Comparison of ENCODE assay signal across 2 cellular contexts in the genomic region with DNA sequence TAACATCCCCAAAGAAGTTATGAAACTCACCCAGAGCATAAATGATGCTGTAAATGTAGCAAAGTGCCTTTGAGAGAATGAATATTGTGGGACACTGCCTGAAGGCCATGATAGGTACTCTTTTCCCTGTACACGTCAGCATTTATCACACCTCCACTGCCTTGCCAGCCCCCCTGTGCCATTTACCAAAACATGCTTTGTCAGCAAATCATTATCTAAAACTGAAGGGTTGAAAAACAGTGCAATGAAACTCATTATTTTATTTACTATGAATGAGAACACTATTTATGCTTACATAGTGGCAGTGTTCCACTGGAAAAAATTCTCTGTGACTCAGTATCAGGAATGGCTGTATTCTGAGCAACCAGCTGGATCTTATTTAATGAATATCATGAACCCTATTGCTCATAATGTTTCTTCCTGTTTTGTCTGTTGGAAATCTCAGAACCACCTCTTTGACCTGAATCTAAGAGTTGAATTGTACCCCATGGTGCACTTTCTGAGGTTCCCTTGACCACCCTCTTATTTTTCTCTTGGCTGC.
TF ChIP-seq lines count a peak whose summit lies in the region.

No MANE protein-coding gene starts in this region.

TF ChIP-seq in GM23338, 12 proteins besides CTCF, POLR2A, EP300 and RAD21 (continued from another document):
- TF ChIP-seq REST (IDR thresholded peaks at IDR 0.05; ENCODE audit: unreplicated experiment) (no peak), NANOG (IDR thresholded peaks at IDR 0.05; ENCODE audit: borderline replicate concordance) (no peak), ZNF114 (CRISPR knock-in tag; IDR thresholded peaks at IDR 0.05) (no peak), POLR2AphosphoS5 (IDR thresholded peaks at IDR 0.05; ENCODE audit: low read depth) (no peak)

TF ChIP-seq in K562, 482 proteins besides CTCF, POLR2A, EP300 and RAD21 (continued from another document):
- TF ChIP-seq, protein P1, sequence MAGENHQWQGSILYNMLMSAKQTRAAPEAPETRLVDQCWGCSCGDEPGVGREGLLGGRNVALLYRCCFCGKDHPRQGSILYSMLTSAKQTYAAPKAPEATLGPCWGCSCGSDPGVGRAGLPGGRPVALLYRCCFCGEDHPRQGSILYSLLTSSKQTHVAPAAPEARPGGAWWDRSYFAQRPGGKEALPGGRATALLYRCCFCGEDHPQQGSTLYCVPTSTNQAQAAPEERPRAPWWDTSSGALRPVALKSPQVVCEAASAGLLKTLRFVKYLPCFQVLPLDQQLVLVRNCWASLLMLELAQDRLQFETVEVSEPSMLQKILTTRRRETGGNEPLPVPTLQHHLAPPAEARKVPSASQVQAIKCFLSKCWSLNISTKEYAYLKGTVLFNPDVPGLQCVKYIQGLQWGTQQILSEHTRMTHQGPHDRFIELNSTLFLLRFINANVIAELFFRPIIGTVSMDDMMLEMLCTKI (IDR thresholded peaks at IDR 0.05; ENCODE audit: partially characterized antibody): no peak
- TF ChIP-seq XRCC3 (IDR thresholded peaks at IDR 0.05) (no peak), ZNF445 (CRISPR knock-in tag; IDR thresholded peaks at IDR 0.05; ENCODE audit: low read depth) (no peak), HDAC3 (IDR thresholded peaks at IDR 0.05; ENCODE audit: borderline replicate concordance, partially characterized antibody) (no peak), ELF4 (CRISPR knock-in tag; IDR thresholded peaks at IDR 0.05) (no peak), RBM34 (IDR thresholded peaks at IDR 0.05; ENCODE audit: borderline replicate concordance, insufficient read depth, low read length) (no peak), ZNF316 (IDR thresholded peaks at IDR 0.05) (peak; percentile 36; the same call in 1 of the 2 replicates), SAP30 (IDR thresholded peaks at IDR 0.05; ENCODE audit: borderline replicate concordance, insufficient read depth, low read depth, low read length, poor library complexity, severe bottlenecking) (no peak), SMC3 (conservative IDR thresholded peaks at IDR 0.05; ENCODE audit: insufficient read depth, low read depth, low read length) (no peak), HEY1 (CRISPR knock-in tag; IDR thresholded peaks at IDR 0.05; ENCODE audit: borderline replicate concordance) (no peak), ZC3H11A (IDR thresholded peaks at IDR 0.05; ENCODE audit: low read depth, low read length) (no peak), CBX8 (IDR thresholded peaks at IDR 0.05; ENCODE audit: borderline replicate concordance, extremely low read depth, low read depth, low read length, poor library complexity, severe bottlenecking) (no peak), C11orf30 (IDR thresholded peaks at IDR 0.05; ENCODE audit: low read depth) (0 out of 2 replicates have a peak, but pooled peaks have one; percentile 5), MAFF (IDR thresholded peaks at IDR 0.05; ENCODE audit: low read length) (peak; percentile 60), MAFK (IDR thresholded peaks at IDR 0.05; ENCODE audit: low read length) (peak; percentile 59), MAFG (tag; conservative IDR thresholded peaks at IDR 0.05) (peak; percentile 51)
- TF ChIP-seq, protein P2, sequence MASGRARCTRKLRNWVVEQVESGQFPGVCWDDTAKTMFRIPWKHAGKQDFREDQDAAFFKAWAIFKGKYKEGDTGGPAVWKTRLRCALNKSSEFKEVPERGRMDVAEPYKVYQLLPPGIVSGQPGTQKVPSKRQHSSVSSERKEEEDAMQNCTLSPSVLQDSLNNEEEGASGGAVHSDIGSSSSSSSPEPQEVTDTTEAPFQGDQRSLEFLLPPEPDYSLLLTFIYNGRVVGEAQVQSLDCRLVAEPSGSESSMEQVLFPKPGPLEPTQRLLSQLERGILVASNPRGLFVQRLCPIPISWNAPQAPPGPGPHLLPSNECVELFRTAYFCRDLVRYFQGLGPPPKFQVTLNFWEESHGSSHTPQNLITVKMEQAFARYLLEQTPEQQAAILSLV (tag; IDR thresholded peaks at IDR 0.05): no peak
- TF ChIP-seq, protein P3, sequence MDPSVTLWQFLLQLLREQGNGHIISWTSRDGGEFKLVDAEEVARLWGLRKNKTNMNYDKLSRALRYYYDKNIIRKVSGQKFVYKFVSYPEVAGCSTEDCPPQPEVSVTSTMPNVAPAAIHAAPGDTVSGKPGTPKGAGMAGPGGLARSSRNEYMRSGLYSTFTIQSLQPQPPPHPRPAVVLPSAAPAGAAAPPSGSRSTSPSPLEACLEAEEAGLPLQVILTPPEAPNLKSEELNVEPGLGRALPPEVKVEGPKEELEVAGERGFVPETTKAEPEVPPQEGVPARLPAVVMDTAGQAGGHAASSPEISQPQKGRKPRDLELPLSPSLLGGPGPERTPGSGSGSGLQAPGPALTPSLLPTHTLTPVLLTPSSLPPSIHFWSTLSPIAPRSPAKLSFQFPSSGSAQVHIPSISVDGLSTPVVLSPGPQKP (CRISPR knock-in tag; IDR thresholded peaks at IDR 0.05): no peak
